In genomic region chr1:59013928-59014279, GRCh38 we compare ENCODE assay signal across 11 cellular contexts.
DNase-seq lines count a peak whose midpoint lies in the region; ATAC-seq and TF ChIP-seq lines count a peak whose summit lies in the region.
"Had no signal": no experiment of that assay in that cellular context is flagged by ENCODE, and none has a peak within 500 bp of the region (broad histone marks: within the 10 kb centered on the region; RNA-seq: fewer than 3 reads in every experiment).

No MANE protein-coding gene starts in this region.

- no peaks in the 10 kb centered on the region for H3K36me3 Mint-ChIP-seq in mesothelial cell of epicardium

- peaks cover 55% of the 10 kb centered on the region for H3K4me1 Mint-ChIP-seq in mesothelial cell of epicardium

- H3K36me3 ChIP-seq in NT2/D1 (ENCODE audit: insufficient read depth, insufficient read length, low read length): no peaks in the 10 kb centered on the region
- no peaks in the 10 kb centered on the region for H3K36me3 ChIP-seq in testis (ENCODE audit: low read depth, missing control alignments)

- intact Hi-C loops in testis (cut with DNase I; ENCODE audit: low total_unique reads): no loop called here

- H3K27ac Mint-ChIP-seq in mesothelial cell of epicardium: peak overlapping the region; percentile 96

- no peak overlapping the region for H3K4me3 Mint-ChIP-seq in mesothelial cell of epicardium

- no peaks in the 10 kb centered on the region for H3K27me3 ChIP-seq in NT2/D1 (ENCODE audit: insufficient read depth, insufficient read length)
- H3K27me3 ChIP-seq in testis: no peaks in the 10 kb centered on the region

- DNase-seq in NT2/D1 (ENCODE audit: low read depth, low spot score) (no peak), caudate nucleus (lab: John Stamatoyannopoulos, UW) (no peak), mesothelial cell of epicardium (ENCODE audit: low spot score in 2 of 2, unreplicated experiment in 2 of 2) (peak in 1 of 2 experiments; percentile 25), testis (no peak), DMS 273 treated with DMSO at 0.1 percent for 48 hours (lab: John Stamatoyannopoulos, UW) (no peak)
- DNase-seq in central memory CD4-positive, alpha-beta T cell: no peak
- DNase-seq: glutamatergic neuron, NCI-H2081 treated with DMSO at 0.1 percent for 48 hours, posterior cingulate gyrus had no signal

- peaks cover 4% of the 10 kb centered on the region for H3K9me3 Mint-ChIP-seq in mesothelial cell of epicardium

- no peaks in the 10 kb centered on the region for H3K27me3 Mint-ChIP-seq in mesothelial cell of epicardium (ENCODE audit: low read depth)

- H3K4me1 ChIP-seq in NT2/D1 (ENCODE audit: insufficient read depth, insufficient read length) (peaks cover 11% of the 10 kb centered on the region), testis (peaks cover 10% of the 10 kb centered on the region)

- no peak for TF ChIP-seq POLR2A in testis (IDR thresholded peaks at IDR 0.05)

- H3K9me3 ChIP-seq in NT2/D1 (ENCODE audit: insufficient read depth, low read length): peaks cover 11% of the 10 kb centered on the region
- H3K9me3 ChIP-seq in testis: no peaks in the 10 kb centered on the region

- no peak for ATAC-seq in HG02610 (IDR thresholded peaks at IDR 0.05; ENCODE audit: unreplicated experiment)
- no peak for ATAC-seq in GM21528 (IDR thresholded peaks at IDR 0.05; ENCODE audit: low FRiP score, unreplicated experiment)

- WGBS in testis, 2 donors: 35% methylated on average over 3 of the region's 3 CpGs

- H3K27ac ChIP-seq in caudate nucleus (ENCODE audit: low read depth, low read length) (peak overlapping the region; percentile 77), testis (peak overlapping the region; percentile 55 to 88)

- TF ChIP-seq CTCF in mesothelial cell of epicardium (IDR thresholded peaks at IDR 0.05; ENCODE audit: unreplicated experiment) (no peak), testis (IDR thresholded peaks at IDR 0.05) (no peak)

- H3K4me3 ChIP-seq in NT2/D1 (ENCODE audit: insufficient read length, low read depth) (no peak overlapping the region), testis (no peak overlapping the region)

- H3K9ac ChIP-seq in NT2/D1 (ENCODE audit: insufficient read length, low read depth): peak overlapping the region; percentile 27
